1 cellular context compared by ENCODE assay signal in genomic region chr5:62412549-62413329, GRCh38.
TF ChIP-seq lines count a peak whose summit lies in the region.

Gene IPO11, plus strand, starts transcription at chr5:62412763. Its CDS starts 24,517 bp downstream, at chr5:62437280.

TF ChIP-seq in HepG2, 621 proteins besides CTCF, POLR2A, EP300 and RAD21 (continued from another document and continues in another):
- no peak for TF ChIP-seq STAT6 (CRISPR knock-in tag; IDR thresholded peaks at IDR 0.05; ENCODE audit: borderline replicate concordance)
- peak; percentile 40 for TF ChIP-seq SRSF1 (optimal IDR thresholded peaks at IDR 0.05; ENCODE audit: low read depth, low read length)
- no peak for TF ChIP-seq ZEB1 (IDR thresholded peaks at IDR 0.05; ENCODE audit: insufficient replicate concordance, low read depth)
- TF ChIP-seq ZGPAT (CRISPR knock-in tag; IDR thresholded peaks at IDR 0.05): peak; percentile 88
- TF ChIP-seq MAX (IDR thresholded peaks at IDR 0.05): peak; percentile 92
- TF ChIP-seq ZC3H13 (CRISPR knock-in tag; IDR thresholded peaks at IDR 0.05): peak; percentile 27; the same call in 1 of the 2 replicates
- no peak for TF ChIP-seq CC2D1A (CRISPR knock-in tag; IDR thresholded peaks at IDR 0.05)
- no peak; the same call in 1 of the 2 replicates for TF ChIP-seq BORCS8-MEF2B (CRISPR knock-in tag; IDR thresholded peaks at IDR 0.05)
- no peak for TF ChIP-seq SMAD9 (CRISPR knock-in tag; IDR thresholded peaks at IDR 0.05)
- TF ChIP-seq ZNF343 (CRISPR knock-in tag; IDR thresholded peaks at IDR 0.05): no peak
- no peak for TF ChIP-seq ZNF431 (CRISPR knock-in tag; IDR thresholded peaks at IDR 0.05; ENCODE audit: borderline replicate concordance, low read depth)
- TF ChIP-seq ZNF451 (CRISPR knock-in tag; IDR thresholded peaks at IDR 0.05): peak; percentile 77; the same call in 1 of the 2 replicates
- no peak for TF ChIP-seq ZKSCAN5 (CRISPR knock-in tag; IDR thresholded peaks at IDR 0.05)
- peak; percentile 96; the same call in 2 of the 3 replicates for TF ChIP-seq MXI1 (IDR thresholded peaks at IDR 0.05; ENCODE audit: borderline replicate concordance, low read depth, low read length)
- TF ChIP-seq ZNF543 (CRISPR knock-in tag; IDR thresholded peaks at IDR 0.05): no peak
- no peak for TF ChIP-seq RNF219 (CRISPR knock-in tag; IDR thresholded peaks at IDR 0.05)
- TF ChIP-seq HOXA3 (CRISPR knock-in tag; IDR thresholded peaks at IDR 0.05): peak; percentile 98
- TF ChIP-seq DBP (CRISPR knock-in tag; IDR thresholded peaks at IDR 0.05; ENCODE audit: not compliant biosample characterization): no peak
- TF ChIP-seq ZNF766 (CRISPR knock-in tag; IDR thresholded peaks at IDR 0.05; ENCODE audit: borderline replicate concordance): no peak
- TF ChIP-seq ZNF567 (CRISPR knock-in tag; IDR thresholded peaks at IDR 0.05; ENCODE audit: borderline replicate concordance): no peak
- TF ChIP-seq FOXP4 (CRISPR knock-in tag; IDR thresholded peaks at IDR 0.05): 0 out of 2 replicates have a peak, but pooled peaks have one; percentile 20
- TF ChIP-seq HNRNPUL1 (IDR thresholded peaks at IDR 0.05; ENCODE audit: low read depth, low read length): no peak
- 0 out of 2 replicates have a peak, but pooled peaks have one; percentile 58 for TF ChIP-seq ZFP41 (CRISPR knock-in tag; IDR thresholded peaks at IDR 0.05; ENCODE audit: borderline replicate concordance)
- peak; percentile 69 for TF ChIP-seq ZNF761 (CRISPR knock-in tag; conservative IDR thresholded peaks at IDR 0.05)
- no peak for TF ChIP-seq ZBTB2 (CRISPR knock-in tag; IDR thresholded peaks at IDR 0.05; ENCODE audit: low read depth)
- no peak for TF ChIP-seq ZNF138 (CRISPR knock-in tag; IDR thresholded peaks at IDR 0.05; ENCODE audit: low read depth)
- TF ChIP-seq ZNF691 (CRISPR knock-in tag; IDR thresholded peaks at IDR 0.05; ENCODE audit: borderline replicate concordance, low read depth): 0 out of 2 replicates have a peak, but pooled peaks have one; percentile 54
- TF ChIP-seq ZNF296 (CRISPR knock-in tag; conservative IDR thresholded peaks at IDR 0.05): no peak
- TF ChIP-seq TCF12 (IDR thresholded peaks at IDR 0.05): no peak
- TF ChIP-seq TCF12 (CRISPR knock-in tag; IDR thresholded peaks at IDR 0.05): no peak
- TF ChIP-seq RNF2 (conservative IDR thresholded peaks at IDR 0.05; ENCODE audit: low read depth): no peak
- TF ChIP-seq ZNF234 (CRISPR knock-in tag; conservative IDR thresholded peaks at IDR 0.05): no peak
- TF ChIP-seq SMAD3 (CRISPR knock-in tag; IDR thresholded peaks at IDR 0.05): 0 out of 2 replicates have a peak, but pooled peaks have one; percentile 45
- peak; percentile 86 for TF ChIP-seq SPEN (CRISPR knock-in tag; IDR thresholded peaks at IDR 0.05; ENCODE audit: low read depth)
- TF ChIP-seq ZHX1 (CRISPR knock-in tag; IDR thresholded peaks at IDR 0.05; ENCODE audit: low read depth): peak; percentile 81; the same call in 1 of the 2 replicates
- no peak for TF ChIP-seq ZBTB44 (CRISPR knock-in tag; IDR thresholded peaks at IDR 0.05)
- TF ChIP-seq RFX5 (IDR thresholded peaks at IDR 0.05; ENCODE audit: low read depth, low read length): peak; percentile 65; the same call in 1 of the 2 replicates
- TF ChIP-seq PHF21A (CRISPR knock-in tag; IDR thresholded peaks at IDR 0.05): no peak; the same call in 1 of the 2 replicates
- no peak for TF ChIP-seq ZNF563 (CRISPR knock-in tag; IDR thresholded peaks at IDR 0.05)
- TF ChIP-seq ZBED4 (CRISPR knock-in tag; IDR thresholded peaks at IDR 0.05; ENCODE audit: borderline replicate concordance): no peak
- no peak for TF ChIP-seq PCBP2 (optimal IDR thresholded peaks at IDR 0.05; ENCODE audit: low read depth, low read length, poor library complexity, severe bottlenecking)
